In the genomic region with DNA sequence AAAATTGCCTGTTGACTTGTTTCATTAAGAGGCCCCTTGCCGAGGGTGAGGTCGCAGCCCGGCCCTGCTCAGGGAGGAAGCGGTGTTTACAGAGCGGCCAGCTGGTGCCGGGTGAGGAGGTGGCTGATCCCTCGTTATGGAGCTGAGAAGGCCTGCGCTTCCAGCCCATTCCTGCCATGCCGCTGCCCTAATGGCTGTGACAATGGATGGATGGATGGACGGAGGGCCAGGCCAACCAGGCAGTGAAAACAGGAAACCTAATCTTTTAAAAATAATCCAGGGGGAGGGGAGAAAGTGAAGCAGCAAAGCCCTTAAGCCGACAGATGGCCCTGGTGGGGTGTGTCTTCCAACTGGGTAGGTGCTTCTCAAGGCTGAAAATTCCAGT, we compare ENCODE assay signal across 8 cellular contexts. TPM values are rescaled to one million over a fixed set of nuclear protein-coding genes. Genes with fewer than 3 reads are reported as not detected.
A peak's percentile ranks its signal among the peaks of the same experiment; 100 is the strongest.
DNase-seq lines count a peak whose midpoint lies in the region; ATAC-seq and TF ChIP-seq lines count a peak whose summit lies in the region.

No MANE protein-coding gene starts in this region.

- H3K4me3 ChIP-seq in SJCRH30: no peak overlapping the region
- H3K4me3 ChIP-seq in foreskin fibroblast (ENCODE audit: low read depth in 1 of 2, low read length in 2 of 2): no peak overlapping the region

- H3K27me3 Mint-ChIP-seq in CD14-positive monocyte (ENCODE audit: low read depth in 3 of 3): peaks cover 0 to 5% (median 2%) of the 10 kb centered on the region in 3 donors

- H3K27ac ChIP-seq in SJCRH30: peak overlapping the region; percentile 85

- DNase-seq in CD14-positive monocyte (ENCODE audit: low spot score) (no peak), HuH-7 (ENCODE audit: low spot score) (peak; percentile 77), SJCRH30 (peak; percentile 98), foreskin fibroblast (peak; percentile 41 to 67), renal cortical epithelial cell (ENCODE audit: low read depth) (peak; percentile 84)

- intact Hi-C loops in CD14-positive monocyte (cut with micrococcal nuclease): loop anchor here (2.0 to 5.0 kb wide), 2 partner anchors 36 to 37 kb away; partner anchors contain the start of gene BCR (in 1 of the 2)

- no peaks in the 10 kb centered on the region for H3K9me3 Mint-ChIP-seq in CD14-positive monocyte

- H3K27ac Mint-ChIP-seq in CD14-positive monocyte: peak overlapping the region; percentile 87 to 95 (median 94)

- no peaks in the 10 kb centered on the region for H3K9me3 ChIP-seq in SJCRH30 (replicated peaks)

- no peak for TF ChIP-seq POLR2A in GM18505 (IDR thresholded peaks at IDR 0.05; ENCODE audit: borderline replicate concordance, extremely low read depth, insufficient read depth, insufficient read length)

- peaks cover 2 to 7% of the 10 kb centered on the region in 2 donors for H3K36me3 Mint-ChIP-seq in CD14-positive monocyte

- no peaks in the 10 kb centered on the region for H3K36me3 ChIP-seq in SJCRH30

- ATAC-seq in GM21619 (IDR thresholded peaks at IDR 0.05; ENCODE audit: unreplicated experiment) (no peak), HG02763 (IDR thresholded peaks at IDR 0.05; ENCODE audit: unreplicated experiment) (no peak), GM18505 (IDR thresholded peaks at IDR 0.05; ENCODE audit: unreplicated experiment) (no peak)

- H3K4me1 ChIP-seq in SJCRH30: peaks cover 56% of the 10 kb centered on the region

- peaks cover 98% of the 10 kb centered on the region for H3K4me1 Mint-ChIP-seq in CD14-positive monocyte

- no peaks in the 10 kb centered on the region for H3K27me3 ChIP-seq in SJCRH30

- TF ChIP-seq CTCF in CD14-positive monocyte (IDR thresholded peaks at IDR 0.05) (no peak), foreskin fibroblast (IDR thresholded peaks at IDR 0.05; ENCODE audit: low read depth, low read length) (no peak)

- H3K4me3 Mint-ChIP-seq in CD14-positive monocyte: peak overlapping the region; percentile 81 to 93

RNA-seq across cellular contexts. Expression of gene BCR, which starts 38.5 kb away (rescaled TPM):
- under 1 TPM; 0.97 TPM for polyA plus RNA-seq in CD14-positive monocyte
- total RNA-seq in SJCRH30 (2014; rRNA removed; shearing (Covaris generic)): 24.9 and 27.2 TPM in 2 replicates
- total RNA-seq in renal cortical epithelial cell: 34.9 and 109 TPM in 2 replicates
